ENCODE assay signal across 7 cellular contexts in genomic region chr9:114153761-114154596, GRCh38.
DNase-seq lines count a peak whose midpoint lies in the region; ATAC-seq and TF ChIP-seq lines count a peak whose summit lies in the region.

No MANE protein-coding gene starts in this region.

- CTCF ChIA-PET in HEK293 (lab: Yijun Ruan, JAX), result interaction anchor here (0.6 to 2.8 kb wide), 15 partner anchors 10 to 404 kb away, joined by 3 to 14 read pairs (median 3); no protein-coding TSS in a partner anchor

- peak overlapping the region; percentile 24 for H3K27ac Mint-ChIP-seq in stimulated activated effector memory CD8-positive, alpha-beta T cell treated with anti-CD3 and anti-CD28 coated beads, Interleukin-12 subunit alpha, Interleukin-12 subunit beta, amount 100 ng/mL, for 72 hours

- no peaks in the 10 kb centered on the region for H3K9me3 Mint-ChIP-seq in stimulated activated effector memory CD8-positive, alpha-beta T cell treated with anti-CD3 and anti-CD28 coated beads, Interleukin-12 subunit alpha, Interleukin-12 subunit beta, amount 100 ng/mL, for 72 hours

- POLR2A ChIA-PET in HEK293 (lab: Yijun Ruan, JAX), result no interaction called here

- no peaks in the 10 kb centered on the region for H3K36me3 Mint-ChIP-seq in stimulated activated effector memory CD8-positive, alpha-beta T cell treated with anti-CD3 and anti-CD28 coated beads, Interleukin-12 subunit alpha, Interleukin-12 subunit beta, amount 100 ng/mL, for 72 hours

- H3K4me3 Mint-ChIP-seq in stimulated activated effector memory CD8-positive, alpha-beta T cell treated with anti-CD3 and anti-CD28 coated beads, Interleukin-12 subunit alpha, Interleukin-12 subunit beta, amount 100 ng/mL, for 72 hours, result peak overlapping the region; percentile 76

- peaks cover 33% of the 10 kb centered on the region for H3K4me1 Mint-ChIP-seq in stimulated activated effector memory CD8-positive, alpha-beta T cell treated with anti-CD3 and anti-CD28 coated beads, Interleukin-12 subunit alpha, Interleukin-12 subunit beta, amount 100 ng/mL, for 72 hours

- no peaks in the 10 kb centered on the region for H3K36me3 ChIP-seq in HEK293 (ENCODE audit: control insufficient read depth in 2 of 2, insufficient read depth in 1 of 2, low read length in 2 of 2)

- DNase-seq in hepatic stellate cell (ENCODE audit: low spot score), result peak; percentile 41
- DNase-seq in stimulated activated effector memory CD8-positive, alpha-beta T cell treated with anti-CD3 and anti-CD28 coated beads, Interleukin-12 subunit alpha, Interleukin-12 subunit beta, amount 100 ng/mL, for 72 hours (ENCODE audit: low spot score in 2 of 2), result no peak
- DNase-seq in central memory CD4-positive, alpha-beta T cell, result no peak

- H3K4me3 ChIP-seq in HEK293 (ENCODE audit: low read depth, low read length), result peak overlapping the region; percentile 15
- H3K4me3 ChIP-seq in WI38 (ENCODE audit: low read depth, low read length), result peak overlapping the region; percentile 44

- no peaks in the 10 kb centered on the region for H3K9me3 ChIP-seq in HEK293 (ENCODE audit: control insufficient read depth, insufficient read depth, low read depth, low read length)

- ATAC-seq in stimulated activated effector memory CD8-positive, alpha-beta T cell treated with anti-CD3 and anti-CD28 coated beads, Interleukin-12 subunit alpha, Interleukin-12 subunit beta, amount 100 ng/mL, for 72 hours, result no peak
- no peak for ATAC-seq in HG03442 (IDR thresholded peaks at IDR 0.05; ENCODE audit: unreplicated experiment)
- ATAC-seq in HG03095 (IDR thresholded peaks at IDR 0.05; ENCODE audit: unreplicated experiment), result no peak

- no peak overlapping the region for H3K27ac ChIP-seq in HEK293 (ENCODE audit: extremely low read depth, low read depth, low read length)

- TF ChIP-seq CTCF in HEK293 (tag by site-specific recombination; IDR thresholded peaks at IDR 0.05) (peak; percentile 69), WI38 (IDR thresholded peaks at IDR 0.05; ENCODE audit: low read depth, low read length) (peak; percentile 35; the same call in 1 of the 2 replicates)

- H3K4me1 ChIP-seq in HEK293 (ENCODE audit: control insufficient read depth, insufficient read depth, low read length), result no peaks in the 10 kb centered on the region; the same call in 1 of the 2 replicates

TF ChIP-seq in HEK293, 187 proteins besides CTCF, POLR2A, EP300 and RAD21 (continues in another document):
- TF ChIP-seq ZFP41 (tag by site-specific recombination; IDR thresholded peaks at IDR 0.05; ENCODE audit: borderline replicate concordance), result no peak
- 0 out of 2 replicates have a peak, but pooled peaks have one; percentile 29 for TF ChIP-seq PRDM10 (tag by site-specific recombination; IDR thresholded peaks at IDR 0.05)
- TF ChIP-seq ZNF660 (tag by site-specific recombination; IDR thresholded peaks at IDR 0.05), result 0 out of 2 replicates have a peak, but pooled peaks have one; percentile 32
- TF ChIP-seq TCF7L2 (IDR thresholded peaks at IDR 0.05; ENCODE audit: borderline replicate concordance, low read depth, low read length), result peak; percentile 94
- TF ChIP-seq ZNF629 (tag by site-specific recombination; IDR thresholded peaks at IDR 0.05), result no peak
- peak; percentile 78 for TF ChIP-seq EGR2 (tag by site-specific recombination; IDR thresholded peaks at IDR 0.05; ENCODE audit: low read depth)
- TF ChIP-seq ZBTB26 (tag by site-specific recombination; optimal IDR thresholded peaks at IDR 0.05), result peak; percentile 92
- 0 out of 2 replicates have a peak, but pooled peaks have one; percentile 39 for TF ChIP-seq ZNF692 (tag by site-specific recombination; IDR thresholded peaks at IDR 0.05)
- TF ChIP-seq ZNF274 (IDR thresholded peaks at IDR 0.05; ENCODE audit: low read length), result no peak
- no peak for TF ChIP-seq ZNF274 (tag by site-specific recombination; IDR thresholded peaks at IDR 0.05; ENCODE audit: borderline replicate concordance)
- TF ChIP-seq KLF10 (tag by site-specific recombination; IDR thresholded peaks at IDR 0.05), result 0 out of 2 replicates have a peak, but pooled peaks have one; percentile 17
- TF ChIP-seq GLIS1 (tag by site-specific recombination; IDR thresholded peaks at IDR 0.05), result peak; percentile 45
- 0 out of 2 replicates have a peak, but pooled peaks have one; percentile 34 for TF ChIP-seq ZNF777 (tag by site-specific recombination; IDR thresholded peaks at IDR 0.05; ENCODE audit: borderline replicate concordance)
- no peak for TF ChIP-seq ZNF621 (tag by site-specific recombination; IDR thresholded peaks at IDR 0.05)
- peak; percentile 90 for TF ChIP-seq ZFHX2 (tag by site-specific recombination; conservative IDR thresholded peaks at IDR 0.05)
- TF ChIP-seq KLF1 (tag by site-specific recombination; IDR thresholded peaks at IDR 0.05), result no peak
- TF ChIP-seq ZNF341 (tag by site-specific recombination; IDR thresholded peaks at IDR 0.05; ENCODE audit: low read depth), result 0 out of 2 replicates have a peak, but pooled peaks have one; percentile 23
- 0 out of 2 replicates have a peak, but pooled peaks have one; percentile 4 for TF ChIP-seq ZFP69B (tag by site-specific recombination; IDR thresholded peaks at IDR 0.05)
- peak; percentile 85; the same call in 1 of the 2 replicates for TF ChIP-seq ZNF335 (tag by site-specific recombination; conservative IDR thresholded peaks at IDR 0.05)
- 0 out of 2 replicates have a peak, but pooled peaks have one; percentile 35 for TF ChIP-seq ZNF398 (tag by site-specific recombination; IDR thresholded peaks at IDR 0.05)
